18 cellular contexts compared by ENCODE assay signal in genomic region chr18:46332286-46332801, GRCh38.
DNase-seq lines count a peak whose midpoint lies in the region; ATAC-seq, FAIRE-seq and TF ChIP-seq lines count a peak whose summit lies in the region.
"Had no signal": no experiment of that assay in that cellular context is flagged by ENCODE, and none has a peak within 500 bp of the region (broad histone marks: within the 10 kb centered on the region; RNA-seq: fewer than 3 reads in every experiment).

No MANE protein-coding gene starts in this region.

- H3K4me3 ChIP-seq in astrocyte (ENCODE audit: insufficient read depth, low read depth, low read length) (no peak overlapping the region), prostate gland (no peak overlapping the region), A673 (ENCODE audit: low read depth, low read length, poor library complexity, severe bottlenecking) (no peak overlapping the region)
- H3K4me3 ChIP-seq: GM23248 had no signal

- H3K36me3 ChIP-seq in astrocyte (ENCODE audit: insufficient read depth, low read length) (no peaks in the 10 kb centered on the region), prostate gland (no peaks in the 10 kb centered on the region), A673 (ENCODE audit: insufficient read depth, low read length, poor library complexity, severe bottlenecking) (no peaks in the 10 kb centered on the region)

- no peak overlapping the region for H3K9ac ChIP-seq in astrocyte (ENCODE audit: low read length)
- H3K9ac ChIP-seq: GM23248 had no signal

- H3K4me1 Mint-ChIP-seq in astrocyte (ENCODE audit: low read depth, unreplicated experiment) = peaks cover 12% of the 10 kb centered on the region
- peaks cover 36% of the 10 kb centered on the region for H3K4me1 Mint-ChIP-seq in nephron

- WGBS in prostate gland = 70% methylated on average over 6 of the region's 6 CpGs

- H4K20me1 ChIP-seq in astrocyte (ENCODE audit: insufficient read depth, low read length) = no peaks in the 10 kb centered on the region

- CTCF ChIA-PET in A673 (lab: Charles Lee) = interaction anchor here (1.7 kb wide), 1 partner anchor 326 kb away, joined by 4 read pairs; no protein-coding TSS in a partner anchor

- no TSS peak for BruUV-seq in A673 (replicated peaks; lab: Mats Ljungman, UMichigan)

- H3K79me2 ChIP-seq in astrocyte (ENCODE audit: insufficient read depth, low read length) = no peaks in the 10 kb centered on the region

- H3K27ac ChIP-seq in astrocyte (ENCODE audit: low read depth, low read length) (no peak overlapping the region), prostate gland (no peak overlapping the region), A673 (ENCODE audit: low read depth, low read length, poor library complexity, severe bottlenecking) (no peak overlapping the region)
- H3K27ac ChIP-seq: GM23248 had no signal

- TF ChIP-seq CTCF in astrocyte (IDR thresholded peaks at IDR 0.05; ENCODE audit: insufficient read depth, low read depth, low read length) = no peak
- TF ChIP-seq CTCF in nephron (IDR thresholded peaks at IDR 0.05; ENCODE audit: unreplicated experiment in 3 of 3) = no peak
- no peak for TF ChIP-seq CTCF in prostate gland (IDR thresholded peaks at IDR 0.05)
- no peak for TF ChIP-seq CTCF in A673 (conservative IDR thresholded peaks at IDR 0.05; ENCODE audit: low read depth, low read length)

- DNase-seq in cardiac septum (ENCODE audit: low spot score) (peak; percentile 58), Right ventricle myocardium superior (no peak), astrocyte (ENCODE audit: low read depth) (no peak), prostate gland (ENCODE audit: low spot score) (no peak), DMS153 (lab: John Stamatoyannopoulos, UW) (no peak), A673 (ENCODE audit: low spot score) (no peak), DMS53 treated with DMSO at 0.1 percent for 48 hours (lab: John Stamatoyannopoulos, UW; ENCODE audit: unreplicated experiment) (no peak)
- DNase-seq: Caco-2; GDM1; GM23248; MV-4-11; NCI-H1436 treated with DMSO at 0.1 percent for 48 hours; NCI-H2107; NK-92 treated with Interleukin-12 subunit alpha and Interleukin-12 subunit beta, amount 100 ng/mL, for 24 hours; OCI-M1 had no signal

- H2AFZ ChIP-seq in astrocyte (ENCODE audit: low read depth, low read length) = no peak overlapping the region
- H2AFZ ChIP-seq: GM23248 had no signal

- no peak overlapping the region for H3K27ac Mint-ChIP-seq in astrocyte (ENCODE audit: unreplicated experiment)
- H3K27ac Mint-ChIP-seq in nephron = peak overlapping the region in 1 of 3 experiments; percentile 34

- H3K27me3 ChIP-seq in astrocyte (ENCODE audit: insufficient read depth, low read length) (peaks cover 23% of the 10 kb centered on the region), prostate gland (replicated peaks; ENCODE audit: insufficient read depth) (no peaks in the 10 kb centered on the region), A673 (replicated peaks; ENCODE audit: insufficient read depth, low read depth, low read length, poor library complexity) (no peaks in the 10 kb centered on the region)

- no peak for TF ChIP-seq POLR2A in prostate gland (IDR thresholded peaks at IDR 0.05)

- H3K27me3 Mint-ChIP-seq in astrocyte (ENCODE audit: low read depth, unreplicated experiment) (peaks cover 36% of the 10 kb centered on the region), nephron (ENCODE audit: low read depth) (peaks cover 28% of the 10 kb centered on the region)

- ATAC-seq in Right ventricle myocardium superior (ENCODE audit: poor library complexity) = no peak

- H3K4me1 ChIP-seq in astrocyte (ENCODE audit: insufficient read depth, low read length) = peaks cover 14% of the 10 kb centered on the region
- H3K4me1 ChIP-seq in prostate gland (replicated peaks) = no peaks in the 10 kb centered on the region
- H3K4me1 ChIP-seq in A673 (ENCODE audit: insufficient read depth, low read length, poor library complexity, severe bottlenecking) = peaks cover 20% of the 10 kb centered on the region
- H3K4me1 ChIP-seq: Caco-2 had no signal

- POLR2A ChIA-PET in A673 (lab: Charles Lee; ENCODE audit: low non-redundant PET) = no interaction called here

- intact Hi-C loops in cardiac septum (cut with DNase I) (loop anchor here (10.0 kb wide), 2 partner anchors 52 to 152 kb away; no protein-coding TSS in a partner anchor), Right ventricle myocardium superior (cut with DNase I) (loop anchor here (5.0 to 10.0 kb wide), 2 partner anchors 50 to 158 kb away; a partner anchor contains a TSS), prostate gland (cut with DNase I) (no loop called here), A673 (cut with micrococcal nuclease; ENCODE audit: unreplicated experiment) (no loop called here)

- peaks cover 1% of the 10 kb centered on the region for H3K36me3 Mint-ChIP-seq in astrocyte (ENCODE audit: low read depth, unreplicated experiment)
- H3K36me3 Mint-ChIP-seq in nephron (ENCODE audit: low read depth) = no peaks in the 10 kb centered on the region

- no peaks in the 10 kb centered on the region for H3K9me3 ChIP-seq in astrocyte (ENCODE audit: insufficient read depth, low read depth, low read length)
- no peaks in the 10 kb centered on the region for H3K9me3 ChIP-seq in prostate gland
- no peaks in the 10 kb centered on the region for H3K9me3 ChIP-seq in A673 (ENCODE audit: low read depth, low read length, poor library complexity, severe bottlenecking)
- H3K9me3 ChIP-seq: Caco-2 had no signal

- H3K4me3 Mint-ChIP-seq in astrocyte (ENCODE audit: unreplicated experiment) (peak overlapping the region; percentile 3), nephron (peak overlapping the region; percentile 83 to 88 (median 87))

- H3K9me3 Mint-ChIP-seq in astrocyte (ENCODE audit: unreplicated experiment) (no peaks in the 10 kb centered on the region), nephron (no peaks in the 10 kb centered on the region)

- no peak overlapping the region for H3K4me2 ChIP-seq in astrocyte (ENCODE audit: low read length)

- no peak for FAIRE-seq in astrocyte (lab: Jason Lieb, UNC)
- FAIRE-seq: A204.1, GM12892 had no signal

Comparison
In these comparisons a context has a peak if more than half of its experiments do, and no peak if none do; other contexts are left out.
1. intact Hi-C loops: an anchor here in cardiac septum (10.0 kb wide) and Right ventricle myocardium superior (5.0 to 10.0 kb wide); none called in prostate gland and A673.